Comparison of ENCODE assay signal across 16 cellular contexts in genomic region chr14:101318271-101318670, GRCh38.
DNase-seq lines count a peak whose midpoint lies in the region; ATAC-seq, FAIRE-seq and TF ChIP-seq lines count a peak whose summit lies in the region.
"Had no signal": no experiment of that assay in that cellular context is flagged by ENCODE, and none has a peak within 500 bp of the region (broad histone marks: within the 10 kb centered on the region; RNA-seq: fewer than 3 reads in every experiment).

No MANE protein-coding gene starts in this region.

- 34% methylated on average over 6 of the region's 6 CpGs for WGBS in HepG2 (ENCODE audit: low lambda C conversion rate)
- WGBS in right lobe of liver (ENCODE audit: insufficient coverage, low coverage, low lambda C conversion rate, missing lambda C conversion rate), result 83% methylated on average over 6 of the region's 6 CpGs
- WGBS in esophagus muscularis mucosa, result 90% methylated on average over 6 of the region's 6 CpGs

- no peaks in the 10 kb centered on the region for H4K20me1 ChIP-seq in HepG2 (ENCODE audit: insufficient read depth, low read length)
- H4K20me1 ChIP-seq: BLaER1 treated with 17β-estradiol and CSF1 and Interleukin-3, amounts not matched to agents 10 nM and 100 nM had no signal

- H3K27me3 Mint-ChIP-seq in naive thymus-derived CD8-positive, alpha-beta T cell, result peaks cover 4 to 43% (median 16%) of the 10 kb centered on the region in 5 donors
- H3K27me3 Mint-ChIP-seq in stimulated activated naive CD8-positive, alpha-beta T cell treated with anti-CD3 and anti-CD28 coated beads, Interleukin-15, amount 100 ng/mL, for 72 hours, result peaks cover 10% of the 10 kb centered on the region
- H3K27me3 Mint-ChIP-seq: CD4-positive, CD25-positive, alpha-beta regulatory T cell had no signal

- in situ Hi-C loops in HepG2 (cut with HindIII; ENCODE audit: extremely low pct_ligation_motif_present, low pct_unique_long_range_greater_than_20kb), result no loop called here

- no peak overlapping the region for H3K4me2 ChIP-seq in HepG2 (ENCODE audit: low read depth, low read length)
- H3K4me2 ChIP-seq: BLaER1 treated with 17β-estradiol and CSF1 and Interleukin-3, amounts not matched to agents 10 nM and 100 nM; GM23338 had no signal

- peaks cover 28% of the 10 kb centered on the region for H3K4me1 ChIP-seq in HepG2 (ENCODE audit: insufficient read depth, low read length)
- no peaks in the 10 kb centered on the region for H3K4me1 ChIP-seq in right lobe of liver
- no peaks in the 10 kb centered on the region for H3K4me1 ChIP-seq in esophagus muscularis mucosa
- H3K4me1 ChIP-seq in mucosa of descending colon (ENCODE audit: low read depth), result peaks cover 15% of the 10 kb centered on the region
- H3K4me1 ChIP-seq: BLaER1 treated with 17β-estradiol and CSF1 and Interleukin-3, amounts not matched to agents 10 nM and 100 nM had no signal

- H3K36me3 ChIP-seq in HepG2 (replicated peaks in 1 of 2; ENCODE audit: control insufficient read depth in 1 of 2, insufficient read depth in 2 of 2, low read length in 2 of 2) (no peaks in the 10 kb centered on the region), right lobe of liver (no peaks in the 10 kb centered on the region), esophagus muscularis mucosa (no peaks in the 10 kb centered on the region), mucosa of descending colon (ENCODE audit: low read depth) (no peaks in the 10 kb centered on the region)
- H3K36me3 ChIP-seq: BLaER1 treated with 17β-estradiol and CSF1 and Interleukin-3, amounts not matched to agents 10 nM and 100 nM had no signal

- intact Hi-C loops in HepG2 (cut with micrococcal nuclease; ENCODE audit: unreplicated experiment), result no loop called here
- intact Hi-C loops in right lobe of liver (cut with DNase I), result no loop called here
- intact Hi-C loops in esophagus muscularis mucosa (cut with DNase I), result no loop called here
- intact Hi-C loops in mucosa of descending colon (cut with DNase I, micrococcal nuclease), result no loop called here

- H3K9me3 Mint-ChIP-seq in naive thymus-derived CD8-positive, alpha-beta T cell, result peaks cover 0 to 42% (median 22%) of the 10 kb centered on the region in 9 donors
- H3K9me3 Mint-ChIP-seq in stimulated activated naive CD8-positive, alpha-beta T cell treated with anti-CD3 and anti-CD28 coated beads, Interleukin-15, amount 100 ng/mL, for 72 hours, result peaks cover 10 to 24% of the 10 kb centered on the region in 2 donors

- no peaks in the 10 kb centered on the region for H3K4me1 Mint-ChIP-seq in naive thymus-derived CD8-positive, alpha-beta T cell
- no peaks in the 10 kb centered on the region for H3K4me1 Mint-ChIP-seq in stimulated activated naive CD8-positive, alpha-beta T cell treated with anti-CD3 and anti-CD28 coated beads, Interleukin-15, amount 100 ng/mL, for 72 hours
- H3K4me1 Mint-ChIP-seq: CD4-positive, CD25-positive, alpha-beta regulatory T cell; GM23338 had no signal

- H3K9me3 ChIP-seq in HepG2 (ENCODE audit: low read length) (peaks cover 23% of the 10 kb centered on the region), right lobe of liver (no peaks in the 10 kb centered on the region), esophagus muscularis mucosa (peaks cover 0 to 27% (median 11%) of the 10 kb centered on the region in 4 donors), mucosa of descending colon (peaks cover 18% of the 10 kb centered on the region)

- H3K9ac ChIP-seq in HepG2 (ENCODE audit: insufficient read depth, low read depth, low read length), result no peak overlapping the region
- H3K9ac ChIP-seq: BLaER1 treated with 17β-estradiol and CSF1 and Interleukin-3, amounts not matched to agents 10 nM and 100 nM had no signal

- TF ChIP-seq EP300 in HepG2 (IDR thresholded peaks at IDR 0.05; ENCODE audit: low read depth in 2 of 2, low read length in 2 of 2) (no peak), HepG2 (CRISPR knock-in tag; IDR thresholded peaks at IDR 0.05; ENCODE audit: borderline replicate concordance) (no peak), esophagus muscularis mucosa (IDR thresholded peaks at IDR 0.05) (no peak)

- no peak for DNase-seq in HepG2 (ENCODE audit: low spot score)
- no peak for DNase-seq in right lobe of liver
- DNase-seq in esophagus muscularis mucosa (ENCODE audit: extremely low spot score), result peak; percentile 21
- peak in 1 of 3 donors; percentile 59 for DNase-seq in mucosa of descending colon
- no peak for DNase-seq in naive thymus-derived CD8-positive, alpha-beta T cell
- no peak for DNase-seq in HPDE6-E6E7 (ENCODE audit: extremely low spot score)
- DNase-seq in stimulated activated naive CD8-positive, alpha-beta T cell treated with anti-CD3 and anti-CD28 coated beads, Interleukin-15, amount 100 ng/mL, for 72 hours, result no peak
- DNase-seq: ACHN; CD4-positive, CD25-positive, alpha-beta regulatory T cell; DMS 273 treated with DMSO at 0.1 percent for 48 hours; H7 had no signal

- no peak overlapping the region for H3K4me3 Mint-ChIP-seq in naive thymus-derived CD8-positive, alpha-beta T cell
- no peak overlapping the region for H3K4me3 Mint-ChIP-seq in stimulated activated naive CD8-positive, alpha-beta T cell treated with anti-CD3 and anti-CD28 coated beads, Interleukin-15, amount 100 ng/mL, for 72 hours
- H3K4me3 Mint-ChIP-seq: CD4-positive, CD25-positive, alpha-beta regulatory T cell; GM23338 had no signal

- TF ChIP-seq RAD21 in HepG2 (CRISPR knock-in tag; IDR thresholded peaks at IDR 0.05), result no peak

- TF ChIP-seq CTCF in HepG2 (CRISPR knock-in tag; IDR thresholded peaks at IDR 0.05), result no peak
- TF ChIP-seq CTCF in right lobe of liver (IDR thresholded peaks at IDR 0.05), result no peak
- TF ChIP-seq CTCF in esophagus muscularis mucosa (IDR thresholded peaks at IDR 0.05), result no peak
- TF ChIP-seq CTCF in mucosa of descending colon (IDR thresholded peaks at IDR 0.05), result no peak

- no peak for FAIRE-seq in HepG2 (lab: Jason Lieb, UNC)
- FAIRE-seq: GM12878, GM18507 had no signal

- ATAC-seq in HepG2 (no peak), right lobe of liver (no peak), mucosa of descending colon (peak; percentile 76)
- no peak for ATAC-seq in naive thymus-derived CD8-positive, alpha-beta T cell
- ATAC-seq in stimulated activated naive CD8-positive, alpha-beta T cell treated with anti-CD3 and anti-CD28 coated beads, Interleukin-15, amount 100 ng/mL, for 72 hours, result no peak
- ATAC-seq: GM12878, GM23338 had no signal

- H2AFZ ChIP-seq in HepG2 (ENCODE audit: low read length), result no peak overlapping the region

- no TSS peak for BruUV-seq in HepG2 (replicated peaks; lab: Mats Ljungman, UMichigan)

- no peak for TF ChIP-seq POLR2A in HepG2 (IDR thresholded peaks at IDR 0.05; ENCODE audit: insufficient read depth in 1 of 2, low read depth in 2 of 2, low read length in 2 of 2)
- TF ChIP-seq POLR2A in right lobe of liver (IDR thresholded peaks at IDR 0.05), result no peak
- TF ChIP-seq POLR2A in esophagus muscularis mucosa (IDR thresholded peaks at IDR 0.05; ENCODE audit: low read depth), result no peak

- H3K27ac ChIP-seq in HepG2 (ENCODE audit: extremely low read length, insufficient read depth, low read length) (no peak overlapping the region), right lobe of liver (no peak overlapping the region), esophagus muscularis mucosa (replicated peaks in 1 of 4) (no peak overlapping the region)
- H3K27ac ChIP-seq: BLaER1 treated with 17β-estradiol and CSF1 and Interleukin-3, amounts not matched to agents 10 nM and 100 nM; HL-60 had no signal

- H3K27me3 ChIP-seq in HepG2 (ENCODE audit: control insufficient read depth in 1 of 2, insufficient read depth in 2 of 2, low read length in 2 of 2) (peaks cover 0 to 3% of the 10 kb centered on the region in 2 experiments; a peak in 1 of 5 replicates), right lobe of liver (no peaks in the 10 kb centered on the region), esophagus muscularis mucosa (no peaks in the 10 kb centered on the region)
- H3K27me3 ChIP-seq: BLaER1 treated with 17β-estradiol and CSF1 and Interleukin-3, amounts not matched to agents 10 nM and 100 nM had no signal

- POLR2A ChIA-PET in HepG2 (lab: Yijun Ruan, JAX), result interaction anchor here (1.1 kb wide), 1 partner anchor 29 kb away, joined by 4 read pairs; no protein-coding TSS in a partner anchor
- POLR2A ChIA-PET in naive thymus-derived CD8-positive, alpha-beta T cell (lab: Charles Lee), result no interaction called here

- CTCF ChIA-PET in HepG2 (lab: Yijun Ruan, JAX; ENCODE audit: low intra/inter-chr PET ratio, low total read pairs), result no interaction called here

- H3K4me3 ChIP-seq in HepG2 (replicated peaks in 1 of 3; ENCODE audit: insufficient read depth in 1 of 3, low read depth in 2 of 3, low read length in 3 of 3), result no peak overlapping the region
- H3K4me3 ChIP-seq in right lobe of liver, result no peak overlapping the region
- no peak overlapping the region for H3K4me3 ChIP-seq in esophagus muscularis mucosa
- H3K4me3 ChIP-seq in mucosa of descending colon, result no peak overlapping the region
- H3K4me3 ChIP-seq: BLaER1 treated with 17β-estradiol and CSF1 and Interleukin-3, amounts not matched to agents 10 nM and 100 nM; GM12878; GM23338 had no signal

- H3K79me2 ChIP-seq in HepG2 (ENCODE audit: insufficient read depth, low read length), result no peaks in the 10 kb centered on the region

- peaks cover 0 to 26% (median 0%) of the 10 kb centered on the region in 3 donors for H3K36me3 Mint-ChIP-seq in naive thymus-derived CD8-positive, alpha-beta T cell

- no peak overlapping the region for H3K27ac Mint-ChIP-seq in naive thymus-derived CD8-positive, alpha-beta T cell
- H3K27ac Mint-ChIP-seq in stimulated activated naive CD8-positive, alpha-beta T cell treated with anti-CD3 and anti-CD28 coated beads, Interleukin-15, amount 100 ng/mL, for 72 hours, result no peak overlapping the region
- H3K27ac Mint-ChIP-seq: CD4-positive, CD25-positive, alpha-beta regulatory T cell; GM23338 had no signal

TF ChIP-seq in HepG2, 621 proteins besides CTCF, POLR2A, EP300 and RAD21 (continues in another document):
- no peak for TF ChIP-seq SKIL (CRISPR knock-in tag; IDR thresholded peaks at IDR 0.05; ENCODE audit: borderline replicate concordance)
